ENCODE assay signal across 8 cellular contexts in the genomic region with DNA sequence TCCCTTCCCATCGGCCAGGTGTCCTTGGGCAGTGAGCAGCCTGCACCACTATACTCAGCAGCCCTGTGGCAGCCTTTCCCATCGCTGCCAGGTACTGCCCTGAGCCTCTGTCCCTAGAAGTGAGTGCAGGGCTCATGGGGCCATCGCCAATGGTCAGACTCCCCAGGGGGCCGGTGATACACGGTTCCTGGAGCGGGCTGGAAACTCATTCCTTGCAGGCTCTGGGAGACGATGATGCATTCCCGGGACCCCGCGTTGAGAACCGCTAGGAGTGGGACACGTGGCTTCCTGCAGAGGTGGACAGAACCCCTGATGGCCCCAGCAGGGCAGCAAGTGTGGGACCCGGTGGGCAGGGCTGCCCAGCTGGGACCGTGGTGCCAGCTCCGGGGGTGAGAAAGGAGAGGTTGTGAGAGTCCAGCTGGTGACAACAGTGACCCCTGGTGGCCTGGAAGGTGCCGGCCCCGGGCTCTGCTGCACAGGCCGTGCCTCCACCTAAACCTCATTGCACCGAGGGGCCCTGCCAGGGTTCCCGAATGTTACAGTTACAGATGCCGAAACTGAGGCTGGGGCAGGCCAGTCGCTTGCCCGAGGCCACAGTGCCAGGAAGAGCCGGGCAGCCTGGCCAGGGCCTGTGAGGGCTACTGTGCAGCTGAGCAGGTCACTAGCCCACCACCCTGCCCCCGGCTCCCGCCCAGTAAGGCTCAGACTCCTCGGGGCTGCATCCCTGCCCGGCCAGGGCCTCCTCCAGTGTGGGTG.
A peak's percentile ranks its signal among the peaks of the same experiment; 100 is the strongest.
DNase-seq lines count a peak whose midpoint lies in the region; ATAC-seq and TF ChIP-seq lines count a peak whose summit lies in the region.

No MANE protein-coding gene starts in this region.

- H3K27me3 ChIP-seq in brain microvascular endothelial cell (replicated peaks) = no peaks in the 10 kb centered on the region

- H3K4me3 ChIP-seq in WI38 (ENCODE audit: low read depth, low read length) (no peak overlapping the region), brain microvascular endothelial cell (ENCODE audit: low read depth, low read length) (no peak overlapping the region)

- ATAC-seq in GM18907 (IDR thresholded peaks at IDR 0.05; ENCODE audit: unreplicated experiment) (peak; percentile 66), GM21717 (IDR thresholded peaks at IDR 0.05; ENCODE audit: unreplicated experiment) (no peak)

- in situ Hi-C loops in brain microvascular endothelial cell (cut with HindIII; ENCODE audit: low pct_ligation_motif_present, low sequenced_read_pairs) = no loop called here

- H3K27ac ChIP-seq in brain microvascular endothelial cell = no peak overlapping the region

- peak; percentile 80 for TF ChIP-seq CTCF in WI38 (IDR thresholded peaks at IDR 0.05; ENCODE audit: low read depth, low read length)
- TF ChIP-seq CTCF in brain microvascular endothelial cell (IDR thresholded peaks at IDR 0.05; ENCODE audit: low read depth, low read length, missing control alignments) = peak; percentile 92

- H3K36me3 ChIP-seq in brain microvascular endothelial cell (replicated peaks) = no peaks in the 10 kb centered on the region

- DNase-seq in AML-193 (lab: John Stamatoyannopoulos, UW) = peak; percentile 15 to 24
- peak; percentile 20 for DNase-seq in MV-4-11 (lab: John Stamatoyannopoulos, UW)
- peak; percentile 49 for DNase-seq in brain microvascular endothelial cell
- peak; percentile 40 for DNase-seq in iris pigment epithelial cell (ENCODE audit: low read depth)
- peak; percentile 81 to 84 for DNase-seq in stimulated activated CD4-positive, alpha-beta T cell treated with anti-CD3 and anti-CD28 coated beads, Interleukin-2, amount 100 ng/mL, for 24 hours

Comparison
In these comparisons a context has a peak if more than half of its experiments do, and no peak if none do; other contexts are left out.
1. DNase-seq: peak in every context shown above with its lines; median percentile 82 in stimulated activated CD4-positive, alpha-beta T cell treated with anti-CD3 and anti-CD28 coated beads, Interleukin-2, amount 100 ng/mL, for 24 hours; 49 in brain microvascular endothelial cell; 40 in iris pigment epithelial cell; 20 in MV-4-11; 20 in AML-193.